ENCODE assay signal across 13 cellular contexts in the genomic region with DNA sequence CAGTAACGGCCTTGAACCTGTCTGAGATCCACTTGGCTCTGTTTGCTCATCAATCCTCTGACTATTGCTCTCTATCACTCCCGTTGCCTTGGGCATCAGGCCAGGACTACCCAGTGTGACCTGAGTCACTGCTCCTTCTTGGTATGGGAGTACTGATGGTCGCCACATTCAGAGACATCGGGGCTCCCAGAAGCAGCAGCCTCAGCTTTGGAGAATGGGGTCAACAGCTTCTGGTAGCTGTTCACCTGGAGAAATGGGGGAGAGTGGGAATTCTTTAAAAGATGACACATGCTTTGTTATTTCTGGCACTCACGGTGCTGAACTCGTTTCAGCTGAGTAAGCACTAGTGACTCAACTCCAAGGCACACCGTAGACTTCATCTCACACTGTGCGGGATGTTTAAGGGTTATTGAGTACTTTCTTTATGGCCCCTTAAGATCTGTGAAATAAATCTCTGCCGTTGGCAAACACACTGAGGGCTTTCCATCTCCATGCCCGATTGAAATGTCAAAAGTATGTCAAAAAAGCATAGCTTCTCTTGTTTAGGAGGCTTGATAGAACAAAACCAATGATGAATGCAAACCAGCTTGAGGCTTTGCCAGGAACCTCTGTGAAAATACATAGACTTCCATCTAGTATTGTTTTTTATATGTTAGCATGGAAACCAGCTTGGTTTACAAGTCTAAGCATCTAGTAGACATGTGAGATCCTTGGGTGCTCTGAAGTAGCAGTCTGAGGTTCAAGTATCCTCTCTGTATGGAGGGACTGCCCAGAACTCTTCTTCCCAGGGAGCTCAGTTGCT.
DNase-seq lines count a peak whose midpoint lies in the region; ATAC-seq and TF ChIP-seq lines count a peak whose summit lies in the region.
"Had no signal": no experiment of that assay in that cellular context is flagged by ENCODE, and none has a peak within 500 bp of the region (broad histone marks: within the 10 kb centered on the region; RNA-seq: fewer than 3 reads in every experiment).

No MANE protein-coding gene starts in this region.

- TF ChIP-seq CTCF in choroid plexus epithelial cell (conservative IDR thresholded peaks at IDR 0.05; ENCODE audit: low read depth, low read length) (no peak), omental fat pad (IDR thresholded peaks at IDR 0.05) (no peak), GM10248 (IDR thresholded peaks at IDR 0.05; ENCODE audit: control extremely low read depth, extremely low read depth, low read depth, missing control alignments) (no peak)

- ATAC-seq in omental fat pad (ENCODE audit: low FRiP score): peak; percentile 40
- ATAC-seq: activated T-cell treated with anti-CD3 and anti-CD28 coated beads, Interleukin-2, amount 50 U/mL, for 72 hours had no signal

- POLR2A ChIA-PET in GM10248 (lab: Yijun Ruan, JAX): no interaction called here

- no peak overlapping the region for H3K4me3 ChIP-seq in choroid plexus epithelial cell (ENCODE audit: low read depth, low read length)

- DNase-seq in AG20443 (ENCODE audit: low spot score): peak; percentile 69
- peak; percentile 2 for DNase-seq in LoVo (ENCODE audit: low spot score)
- DNase-seq in choroid plexus epithelial cell (ENCODE audit: low read depth): peak; percentile 77
- no peak for DNase-seq in omental fat pad (ENCODE audit: low spot score)
- no peak for DNase-seq in mesenteric fat pad (ENCODE audit: low spot score)
- DNase-seq in NCI-H748 (lab: John Stamatoyannopoulos, UW; ENCODE audit: unreplicated experiment): no peak
- DNase-seq in T-helper 1 cell: no peak
- no peak for DNase-seq in GM10248 (ENCODE audit: extremely low spot score)
- DNase-seq: activated CD4-positive, CD25-positive, alpha-beta regulatory T cell treated with anti-CD3 and anti-CD28 coated beads, Interleukin-2, amount 50 U/mL, for 72 hours; activated T-cell treated with anti-CD3 and anti-CD28 coated beads, Interleukin-2, amount 50 U/mL, for 72 hours; GDM1; NCI-H1436 treated with DMSO at 0.1 percent for 48 hours; NCI-H82 had no signal

- CTCF ChIA-PET in GM10248 (lab: Yijun Ruan, JAX): interaction anchor here (1.0 to 1.7 kb wide), 2 partner anchors 14 to 362 kb away, joined by 3 read pairs; no protein-coding TSS in a partner anchor

Comparison
In these comparisons a context has a peak if more than half of its experiments do, and no peak if none do; other contexts are left out.
1. DNase-seq: peak in AG20443 (single experiment), LoVo (single experiment) and choroid plexus epithelial cell (single experiment); none in omental fat pad (single experiment), mesenteric fat pad (single experiment), NCI-H748 (single experiment), T-helper 1 cell (0 of 5) and GM10248 (single experiment).